8 cellular contexts compared by ENCODE assay signal in the genomic region with DNA sequence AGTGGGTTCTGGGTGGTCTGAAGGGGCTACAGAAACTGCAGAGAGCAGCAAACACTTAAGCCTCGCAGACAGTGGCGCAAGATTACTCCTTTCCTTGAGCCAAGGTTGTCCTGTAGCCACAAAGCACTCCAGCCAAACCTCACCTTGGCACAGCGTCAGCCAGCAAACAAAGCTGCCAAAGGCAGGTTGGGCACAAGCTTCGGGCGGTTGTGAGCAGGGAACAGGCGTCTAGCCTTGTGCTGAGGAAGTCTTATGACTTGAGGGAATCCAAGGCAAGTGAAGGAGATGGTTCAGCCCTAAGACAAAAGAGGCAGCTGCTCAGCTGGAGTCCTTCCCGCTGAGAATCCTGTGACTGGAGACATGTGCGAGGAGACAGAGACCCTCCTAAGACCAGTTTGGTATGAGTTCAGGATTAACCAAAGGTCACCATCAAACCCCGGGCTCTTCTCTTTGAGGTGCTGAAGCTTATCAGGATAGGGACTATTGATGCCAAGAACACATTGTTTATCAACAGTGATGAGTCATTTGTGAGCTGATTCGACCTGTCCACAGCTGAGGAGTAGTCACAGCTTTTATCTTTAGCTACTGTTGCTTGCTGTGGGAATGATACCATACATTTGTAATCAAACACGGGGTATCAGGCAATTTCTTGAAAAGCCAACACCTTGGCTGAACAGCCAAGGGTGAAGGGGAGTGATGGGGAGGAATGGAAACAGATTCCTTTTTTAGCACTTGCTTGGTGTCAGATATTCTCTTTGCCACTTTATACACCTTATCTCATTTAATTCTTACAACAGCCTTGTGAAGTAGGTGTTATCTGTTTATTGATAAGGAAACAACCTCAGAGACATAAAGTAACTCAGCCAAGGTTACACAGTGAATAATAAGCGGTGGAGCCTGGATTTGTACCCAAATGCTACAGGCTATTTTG. TPM values are rescaled to one million over a fixed set of nuclear protein-coding genes. Genes with fewer than 3 reads are reported as not detected.
DNase-seq lines count a peak whose midpoint lies in the region; ATAC-seq and TF ChIP-seq lines count a peak whose summit lies in the region.

No MANE protein-coding gene starts in this region.

- CTCF ChIA-PET in IMR-90 (lab: Yijun Ruan, JAX), result interaction anchor here (2.4 kb wide), 1 partner anchor 57 kb away, joined by 12 read pairs; no protein-coding TSS in a partner anchor

- peaks cover 43% of the 10 kb centered on the region for H4K20me1 ChIP-seq in IMR-90 (ENCODE audit: insufficient read depth, low read length)

- DNase-seq in A172 (ENCODE audit: low spot score) (peak; percentile 84), IMR-90 (peak; percentile 92), brain microvascular endothelial cell (peak; percentile 65), right lobe of liver (peak; percentile 80 to 89 (median 88)), GM19238 (ENCODE audit: insufficient read length, low spot score) (no peak), H7 (no peak), NCI-H82 (lab: John Stamatoyannopoulos, UW) (no peak)
- DNase-seq in stimulated activated CD4-positive, alpha-beta T cell treated with anti-CD3 and anti-CD28 coated beads, Interleukin-2, amount 100 ng/mL, for 48 hours, result no peak

- H3K23ac ChIP-seq in IMR-90 (ENCODE audit: low read depth, low read length), result peak overlapping the region; percentile 46

- no peak overlapping the region for H2AK9ac ChIP-seq in IMR-90 (replicated peaks; ENCODE audit: low read depth, low read length, poor library complexity)

- H3K9ac ChIP-seq in IMR-90 (ENCODE audit: low read depth, low read length), result 0 out of 2 replicates have a peak overlapping the region, but pooled peaks have one; percentile 2

- peaks cover 22% of the 10 kb centered on the region for H3K36me3 ChIP-seq in IMR-90 (ENCODE audit: control insufficient read depth, insufficient read depth, low read length)
- peaks cover 20% of the 10 kb centered on the region for H3K36me3 ChIP-seq in brain microvascular endothelial cell (replicated peaks)
- H3K36me3 ChIP-seq in right lobe of liver, result no peaks in the 10 kb centered on the region
- H3K36me3 ChIP-seq in H7 (replicated peaks; ENCODE audit: control insufficient read depth, insufficient read depth, low read length), result peaks cover 1% of the 10 kb centered on the region; the same call in 1 of the 2 replicates

- no peak; the same call in 1 of the 2 replicates for TF ChIP-seq POLR2A in IMR-90 (IDR thresholded peaks at IDR 0.05; ENCODE audit: low read depth, low read length)
- no peak for TF ChIP-seq POLR2A in right lobe of liver (IDR thresholded peaks at IDR 0.05)

- TF ChIP-seq RAD21 in IMR-90 (IDR thresholded peaks at IDR 0.05; ENCODE audit: low read length), result no peak

- H3K27me3 ChIP-seq in IMR-90 (ENCODE audit: control insufficient read depth, insufficient read depth, low read length) (no peaks in the 10 kb centered on the region), brain microvascular endothelial cell (replicated peaks) (no peaks in the 10 kb centered on the region), right lobe of liver (no peaks in the 10 kb centered on the region), H7 (ENCODE audit: control insufficient read depth, insufficient read depth, low read length) (peaks cover 17% of the 10 kb centered on the region; the same call in 1 of the 2 replicates)

- BruUV-seq in IMR-90 (replicated peaks; lab: Mats Ljungman, UMichigan), result no TSS peak

- H4K8ac ChIP-seq in IMR-90 (ENCODE audit: low read depth in 2 of 2, low read length in 2 of 2), result peak overlapping the region in 1 of 2 experiments; percentile 2; a peak in 2 of 4 replicates

- H3K56ac ChIP-seq in IMR-90 (ENCODE audit: extremely low read depth, insufficient read depth, low read length), result no peak overlapping the region

- H3K9me1 ChIP-seq in IMR-90 (ENCODE audit: insufficient read depth, low read length), result peaks cover 4% of the 10 kb centered on the region; the same call in 1 of the 2 replicates

- H4K5ac ChIP-seq in IMR-90 (ENCODE audit: low read depth, low read length), result peak overlapping the region; percentile 24

- POLR2A ChIA-PET in IMR-90 (lab: Charles Lee; ENCODE audit: unreplicated experiment), result interaction anchor here (0.5 to 3.7 kb wide), 13 partner anchors 9 to 781 kb away, joined by 3 to 28 read pairs (median 3); no protein-coding TSS in a partner anchor

- peak overlapping the region; percentile 15 for H3K4me2 ChIP-seq in IMR-90 (ENCODE audit: low read depth, low read length)

- 23% methylated on average over 3 of the region's 12 CpGs; no CpG with 5 or more reads in 1 of the 2 experiments for WGBS in IMR-90 (ENCODE audit: extremely low coverage in 2 of 2, insufficient read length in 1 of 2), 2 experiments
- WGBS in right lobe of liver (ENCODE audit: insufficient coverage, low coverage, low lambda C conversion rate, missing lambda C conversion rate), result 25% methylated on average over 12 of the region's 12 CpGs

- H2AK5ac ChIP-seq in IMR-90 (ENCODE audit: low read depth, low read length), result peak overlapping the region; percentile 76

- H3K4me3 ChIP-seq in IMR-90 (ENCODE audit: insufficient read depth, low read depth, low read length), result no peak overlapping the region; the same call in 1 of the 2 replicates
- H3K4me3 ChIP-seq in brain microvascular endothelial cell (ENCODE audit: low read depth, low read length), result no peak overlapping the region
- no peak overlapping the region for H3K4me3 ChIP-seq in right lobe of liver
- no peak overlapping the region for H3K4me3 ChIP-seq in H7 (ENCODE audit: insufficient read depth, low read depth, low read length)

- no peak overlapping the region for H2AFZ ChIP-seq in IMR-90 (replicated peaks; ENCODE audit: low read length, poor library complexity)

- H3K14ac ChIP-seq in IMR-90 (replicated peaks; ENCODE audit: low read depth, low read length), result no peak overlapping the region

- H4K91ac ChIP-seq in IMR-90 (ENCODE audit: insufficient read depth, low read depth, low read length), result peak overlapping the region; percentile 56

- ATAC-seq in IMR-90 (ENCODE audit: low read depth), result peak; percentile 5
- peak; percentile 22 to 56 (median 40) for ATAC-seq in right lobe of liver

- peak overlapping the region; percentile 18; the same call in 1 of the 3 replicates for H2BK15ac ChIP-seq in IMR-90 (ENCODE audit: low read depth, low read length)

- intact Hi-C loops in IMR-90 (cut with micrococcal nuclease), result loop anchor here (1.0 to 10.0 kb wide), 3 partner anchors 195 to 426 kb away; no protein-coding TSS in a partner anchor
- intact Hi-C loops in right lobe of liver (cut with DNase I), result no loop called here

- H3K9me3 ChIP-seq in IMR-90 (ENCODE audit: control insufficient read depth, insufficient read depth, low read length) (no peaks in the 10 kb centered on the region), right lobe of liver (no peaks in the 10 kb centered on the region)

- TF ChIP-seq CTCF in IMR-90 (conservative IDR thresholded peaks at IDR 0.05; ENCODE audit: low read depth, low read length) (no peak), brain microvascular endothelial cell (IDR thresholded peaks at IDR 0.05; ENCODE audit: low read depth, low read length, missing control alignments) (no peak), right lobe of liver (IDR thresholded peaks at IDR 0.05) (no peak)

- peaks cover 0 to 17% of the 10 kb centered on the region in 2 experiments; a peak in 2 of 4 replicates for H3K79me1 ChIP-seq in IMR-90 (ENCODE audit: low read depth in 1 of 2, low read length in 2 of 2)

- dilution Hi-C loops in IMR-90 (cut with HindIII; ENCODE audit: low sequenced_read_pairs, unreplicated experiment), result no loop called here

- in situ Hi-C loops in IMR-90 (cut with MboI; ENCODE audit: low sequenced_read_pairs), result loop anchor here (10.0 to 25.0 kb wide), 2 partner anchors 335 to 697 kb away; no protein-coding TSS in a partner anchor
- in situ Hi-C loops in brain microvascular endothelial cell (cut with HindIII; ENCODE audit: low pct_ligation_motif_present, low sequenced_read_pairs), result loop anchor here (25.0 kb wide), 1 partner anchor 322 kb away; no protein-coding TSS in a partner anchor

- peaks cover 5% of the 10 kb centered on the region for H3K4me1 ChIP-seq in IMR-90 (ENCODE audit: control insufficient read depth, insufficient read depth, low read length)
- H3K4me1 ChIP-seq in right lobe of liver, result peaks cover 0 to 35% (median 12%) of the 10 kb centered on the region in 4 donors

- H2BK5ac ChIP-seq in IMR-90 (ENCODE audit: low read depth, low read length, poor library complexity, severe bottlenecking), result peak overlapping the region; percentile 92

- H3K27ac ChIP-seq in IMR-90 (ENCODE audit: insufficient read depth, low read length), result peak overlapping the region; percentile 83
- peak overlapping the region; percentile 62 for H3K27ac ChIP-seq in brain microvascular endothelial cell
- peak overlapping the region; percentile 82 to 91 (median 88) for H3K27ac ChIP-seq in right lobe of liver

- H3K18ac ChIP-seq in IMR-90 (ENCODE audit: low read depth, low read length), result peak overlapping the region; percentile 73

- H2BK120ac ChIP-seq in IMR-90 (ENCODE audit: low read depth, low read length), result peak overlapping the region; percentile 50; the same call in 1 of the 2 replicates

- H2BK20ac ChIP-seq in IMR-90 (ENCODE audit: low read depth, low read length), result peak overlapping the region; percentile 14; the same call in 1 of the 2 replicates

- H3K4ac ChIP-seq in IMR-90 (ENCODE audit: low read depth, low read length), result peak overlapping the region; percentile 32

TF ChIP-seq in IMR-90, 13 proteins besides CTCF, POLR2A, EP300 and RAD21 (continues in another document):
- TF ChIP-seq MAZ (IDR thresholded peaks at IDR 0.05; ENCODE audit: borderline replicate concordance, low read depth, low read length), result no peak

RNA-seq across cellular contexts. Expression of a gene that starts 4.6 kb away (rescaled TPM):
- 40.3 and 46.7 TPM in 2 replicates for total RNA-seq in A172 (2014; rRNA removed; shearing (Covaris generic))
- total RNA-seq in IMR-90 (2012; rRNA removed), result 328 and 559 TPM in 2 replicates
- 268 and 357 TPM in 2 replicates for polyA plus RNA-seq in IMR-90 (2012; rRNA removed)
- 627 and 1,317 TPM in 2 replicates for polyA plus RNA-seq in IMR-90 (2012; cell fraction: cytosol; rRNA removed)
- 480 and 671 TPM in 2 replicates for polyA plus RNA-seq in IMR-90 (2012; cell fraction: nucleus; rRNA removed; ENCODE audit: low replicate concordance)
- 10 to 100 TPM in 5 of 6 experiments, 1 to 10 TPM in 1; 7.9 to 82.6 (median 21.6) TPM for total RNA-seq in right lobe of liver
- 103 and 106 TPM in 2 replicates for total RNA-seq in H7 (2014; rRNA removed; shearing (Covaris generic))

RNA-seq across cellular contexts. Expression of a gene that starts 15.4 kb away (rescaled TPM):
- 19.6 and 34.7 TPM in 2 replicates for total RNA-seq in A172 (2014; rRNA removed; shearing (Covaris generic))
- total RNA-seq in IMR-90 (2012; rRNA removed), result 45.8 and 51.8 TPM in 2 replicates
- 21.7 and 23.8 TPM in 2 replicates for polyA plus RNA-seq in IMR-90 (2012; rRNA removed)
- 7.6 and 9.9 TPM in 2 replicates for polyA plus RNA-seq in IMR-90 (2012; cell fraction: cytosol; rRNA removed)
- polyA plus RNA-seq in IMR-90 (2012; cell fraction: nucleus; rRNA removed; ENCODE audit: low replicate concordance), result 13.3 and 78.3 TPM in 2 replicates
- 10 to 100 TPM; 13.7 to 28.4 (median 21.3) TPM for total RNA-seq in right lobe of liver
- 34.5 and 39.7 TPM in 2 replicates for total RNA-seq in H7 (2014; rRNA removed; shearing (Covaris generic))

Comparison
In these comparisons a context has a peak if more than half of its experiments do, and no peak if none do; other contexts are left out.
1. DNase-seq: peak in A172 (single experiment), IMR-90 (single experiment), brain microvascular endothelial cell (single experiment) and right lobe of liver (3 of 3); none in GM19238 (single experiment), H7 (single experiment), NCI-H82 (single experiment) and stimulated activated CD4-positive, alpha-beta T cell treated with anti-CD3 and anti-CD28 coated beads, Interleukin-2, amount 100 ng/mL, for 48 hours (0 of 2).
2. Peak in every context shown above with its lines, with median percentiles within 50 percentile points of each other: H3K27ac ChIP-seq.